Comparison of ENCODE assay signal across 1 cellular context in the genomic region with DNA sequence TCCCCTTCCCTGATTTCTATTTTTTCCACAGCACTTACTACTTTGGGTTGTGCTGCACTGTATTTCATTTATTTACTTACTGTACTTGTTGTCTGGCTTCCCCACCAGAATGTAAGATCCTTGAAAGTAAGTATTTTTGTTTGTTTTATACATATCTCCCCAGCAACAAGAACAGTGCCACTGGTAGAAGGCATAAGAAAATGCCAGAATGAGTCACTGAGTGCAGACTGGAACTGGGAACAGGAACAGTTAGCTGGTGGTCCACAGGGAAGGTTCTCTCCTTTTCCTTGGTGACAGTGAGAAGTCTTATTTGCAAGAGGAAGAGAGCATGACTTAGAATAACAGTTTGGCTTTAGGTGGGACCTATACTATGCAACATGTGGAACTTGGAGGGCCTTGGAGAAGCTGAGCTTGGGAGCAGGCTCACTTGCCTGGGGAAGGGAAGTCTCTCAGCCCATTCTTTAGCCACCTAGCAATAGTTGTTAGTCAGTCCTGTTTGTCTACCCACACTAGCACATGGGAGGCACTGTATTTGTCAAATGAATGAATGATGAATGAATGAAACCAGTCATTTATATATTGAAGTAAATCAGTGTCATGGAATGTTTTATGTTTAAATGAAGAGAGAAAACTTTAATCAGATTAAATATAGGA.
TF ChIP-seq lines count a peak whose summit lies in the region.

No MANE protein-coding gene starts in this region.

TF ChIP-seq in SK-N-SH, 30 proteins besides CTCF, POLR2A, EP300 and RAD21 (continued from another document):
- TF ChIP-seq USF2 (IDR thresholded peaks at IDR 0.05; ENCODE audit: borderline replicate concordance, low read depth, low read length) = no peak
- TF ChIP-seq JUND (IDR thresholded peaks at IDR 0.05) = no peak
- TF ChIP-seq ELF1 (IDR thresholded peaks at IDR 0.05) = no peak
- no peak for TF ChIP-seq FOXM1 (IDR thresholded peaks at IDR 0.05; ENCODE audit: low read depth)
